Comparison of ENCODE assay signal across 20 cellular contexts in genomic region chr13:82569581-82569980, GRCh38.
"Had no signal": no experiment of that assay in that cellular context is flagged by ENCODE, and none has a peak within 500 bp of the region (broad histone marks: within the 10 kb centered on the region; RNA-seq: fewer than 3 reads in every experiment).

No MANE protein-coding gene starts in this region.

- H3K36me3 ChIP-seq: MG63, SJSA1 had no signal

- H3K4me1 ChIP-seq: SJSA1 had no signal

- DNase-seq: KBM-7, MG63, NCI-H1092, NCI-H1105 treated with DMSO at 0.1 percent for 48 hours, NCI-H1436, NCI-H187, NCI-H2029, NCI-H2081 treated with DMSO at 0.1 percent for 48 hours, NCI-H2171, NCI-H226, NCI-H446, NCI-H510A, NCI-H524 treated with DMSO at 0.1 percent for 48 hours, NCI-H69, NCI-H774, Right ventricle myocardium superior, RPMI8226, SIG-M5 had no signal

- H3K27ac ChIP-seq: SJSA1, SK-N-MC had no signal

- H3K9me3 ChIP-seq: MG63 had no signal

- H3K27me3 ChIP-seq: MG63, SJSA1 had no signal

- H3K4me3 ChIP-seq: MG63, SJSA1, SK-N-MC had no signal
